In the genomic region with DNA sequence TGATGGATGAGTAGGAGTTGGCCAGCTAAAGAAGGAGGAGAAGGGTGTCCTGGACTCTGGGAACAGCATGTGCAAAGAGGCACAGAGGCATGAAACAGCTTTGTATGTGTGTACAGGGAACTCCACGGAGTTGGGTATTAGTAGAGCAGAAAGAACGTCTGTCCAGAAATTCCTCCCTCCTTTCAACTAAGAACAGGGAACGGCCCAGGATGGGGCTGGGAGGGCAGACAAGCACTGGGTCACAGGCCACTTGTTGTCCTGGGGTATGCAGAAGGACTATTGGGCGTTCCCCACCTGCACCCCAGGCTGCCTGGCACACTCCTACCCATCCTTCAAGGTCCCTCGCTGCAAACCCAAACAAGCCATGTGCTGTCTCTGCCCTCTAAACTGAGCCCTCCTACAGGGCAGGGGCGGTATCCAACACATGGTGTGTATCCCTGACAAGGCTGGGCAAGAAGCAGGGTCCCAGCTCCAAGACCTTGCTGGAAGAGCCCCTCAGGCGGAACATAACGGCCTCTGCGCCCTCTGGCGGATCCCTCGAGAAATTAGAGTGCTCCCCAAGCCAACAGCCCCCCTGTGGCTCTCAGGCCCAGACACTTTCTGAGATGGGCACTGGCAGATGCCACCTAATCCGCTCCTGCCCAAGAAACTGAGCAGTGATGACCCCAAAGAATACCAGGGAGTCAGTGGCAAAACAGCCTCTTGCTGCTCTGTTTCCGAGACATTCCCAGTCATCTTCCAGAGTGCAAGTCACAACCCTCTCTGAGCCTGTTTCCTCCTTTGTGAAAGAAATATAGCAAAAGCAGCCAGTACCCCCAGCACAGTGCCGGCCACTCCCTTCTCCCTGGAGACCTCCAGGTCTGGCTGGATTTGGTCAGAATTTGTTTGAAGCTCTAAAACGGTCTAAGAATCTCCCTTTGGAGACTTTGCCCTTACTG, we compare ENCODE assay signal across 8 cellular contexts. TPM values are rescaled to one million over a fixed set of nuclear protein-coding genes. Genes with fewer than 3 reads are reported as not detected.
DNase-seq lines count a peak whose midpoint lies in the region; ATAC-seq and TF ChIP-seq lines count a peak whose summit lies in the region.

No MANE protein-coding gene starts in this region.

- peaks cover 50% of the 10 kb centered on the region for H3K27me3 Mint-ChIP-seq in activated CD4-positive, alpha-beta T cell treated with anti-CD3 and anti-CD28 coated beads for 36 hours
- H3K27me3 Mint-ChIP-seq in naive B cell: peaks cover 52 to 92% (median 76%) of the 10 kb centered on the region in 3 donors

- WGBS in tibial nerve, 2 donors: 29 to 33% methylated on average over 13 to 15 of the region's 15 CpGs

- H3K27ac Mint-ChIP-seq in activated CD4-positive, alpha-beta T cell treated with anti-CD3 and anti-CD28 coated beads for 36 hours: no peak overlapping the region
- peak overlapping the region in 1 of 6 donors; percentile 75 for H3K27ac Mint-ChIP-seq in naive B cell

- peaks cover 30% of the 10 kb centered on the region for H3K27me3 ChIP-seq in colonic mucosa
- H3K27me3 ChIP-seq in tibial nerve: peaks cover 3 to 97% of the 10 kb centered on the region in 2 donors

- H3K9ac ChIP-seq in colonic mucosa (ENCODE audit: low read depth in 2 of 2, low read length in 2 of 2): no peak overlapping the region

- DNase-seq in EH (ENCODE audit: low read depth) (peak; percentile 56), M059J (ENCODE audit: low read depth) (peak; percentile 35), colonic mucosa (peak; percentile 45), naive B cell (peak; percentile 33), tibial nerve (ENCODE audit: low spot score in 2 of 2) (no peak), globus pallidus (ENCODE audit: low spot score) (no peak)
- DNase-seq in activated CD4-positive, alpha-beta T cell treated with anti-CD3 and anti-CD28 coated beads for 36 hours: peak; percentile 74

- CTCF ChIA-PET in activated CD4-positive, alpha-beta T cell treated with anti-CD3 and anti-CD28 coated beads for 36 hours (lab: Charles Lee): interaction anchor here (0.5 to 4.4 kb wide), 21 partner anchors 9 to 389 kb away, joined by 3 to 26 read pairs (median 4); no protein-coding TSS in a partner anchor

- H3K36me3 Mint-ChIP-seq in activated CD4-positive, alpha-beta T cell treated with anti-CD3 and anti-CD28 coated beads for 36 hours (ENCODE audit: low read depth): no peaks in the 10 kb centered on the region
- peaks cover 0 to 5% of the 10 kb centered on the region in 2 donors for H3K36me3 Mint-ChIP-seq in naive B cell

- no peak for TF ChIP-seq POLR2A in tibial nerve (IDR thresholded peaks at IDR 0.05)

- intact Hi-C loops in activated CD4-positive, alpha-beta T cell treated with anti-CD3 and anti-CD28 coated beads for 36 hours (cut with DNase I, micrococcal nuclease): loop anchor here (1.0 to 5.0 kb wide), 4 partner anchors 97 to 162 kb away; no protein-coding TSS in a partner anchor
- intact Hi-C loops in colonic mucosa (cut with DNase I): loop anchor here (2.0 kb wide), 1 partner anchor 112 kb away; no protein-coding TSS in a partner anchor

- H3K27ac ChIP-seq in colonic mucosa (no peak overlapping the region), tibial nerve (no peak overlapping the region)

- TF ChIP-seq CTCF in colonic mucosa (IDR thresholded peaks at IDR 0.05): peak; percentile 82
- peak; percentile 30 to 74 (median 52) for TF ChIP-seq CTCF in tibial nerve (IDR thresholded peaks at IDR 0.05)

- H3K9me3 ChIP-seq in colonic mucosa (no peaks in the 10 kb centered on the region), tibial nerve (peaks cover 0 to 8% (median 0%) of the 10 kb centered on the region in 4 donors)

- POLR2A ChIA-PET in activated CD4-positive, alpha-beta T cell treated with anti-CD3 and anti-CD28 coated beads for 36 hours (lab: Charles Lee): no interaction called here

- no peak overlapping the region for H3K4me3 ChIP-seq in colonic mucosa
- H3K4me3 ChIP-seq in tibial nerve: no peak overlapping the region

- no peak overlapping the region for H3K4me3 Mint-ChIP-seq in activated CD4-positive, alpha-beta T cell treated with anti-CD3 and anti-CD28 coated beads for 36 hours
- H3K4me3 Mint-ChIP-seq in naive B cell: peak overlapping the region; percentile 7 to 73 (median 48)

- peak; percentile 21 for ATAC-seq in activated CD4-positive, alpha-beta T cell treated with anti-CD3 and anti-CD28 coated beads for 36 hours
- ATAC-seq in naive B cell (ENCODE audit: low read depth in 2 of 2) (peak; percentile 42 to 61), HG03469 (IDR thresholded peaks at IDR 0.05; ENCODE audit: unreplicated experiment) (no peak)

- H3K4me1 Mint-ChIP-seq in activated CD4-positive, alpha-beta T cell treated with anti-CD3 and anti-CD28 coated beads for 36 hours: peaks cover 17% of the 10 kb centered on the region
- peaks cover 4 to 31% (median 18%) of the 10 kb centered on the region in 3 donors for H3K4me1 Mint-ChIP-seq in naive B cell

- no peaks in the 10 kb centered on the region for H3K36me3 ChIP-seq in colonic mucosa
- H3K36me3 ChIP-seq in tibial nerve: no peaks in the 10 kb centered on the region

- H3K4me1 ChIP-seq in colonic mucosa: no peaks in the 10 kb centered on the region
- peaks cover 0 to 26% (median 6%) of the 10 kb centered on the region in 4 donors for H3K4me1 ChIP-seq in tibial nerve

- TF ChIP-seq EP300 in tibial nerve (IDR thresholded peaks at IDR 0.05): no peak

- peaks cover 3% of the 10 kb centered on the region for H3K9me3 Mint-ChIP-seq in activated CD4-positive, alpha-beta T cell treated with anti-CD3 and anti-CD28 coated beads for 36 hours (ENCODE audit: low read depth)
- H3K9me3 Mint-ChIP-seq in naive B cell: peaks cover 0 to 3% (median 0%) of the 10 kb centered on the region in 7 donors

RNA-seq across cellular contexts. Expression of a gene that starts 1.6 kb away (rescaled TPM):
- 0.76 and 3.1 TPM in 2 replicates for total RNA-seq in M059J (2014; rRNA removed; shearing (Covaris generic))
- total RNA-seq in activated CD4-positive, alpha-beta T cell treated with anti-CD3 and anti-CD28 coated beads for 36 hours: under 1 TPM; 0.19 to 0.25 TPM
- total RNA-seq in colonic mucosa (under 1 TPM; 0.07 to 0.21 TPM), tibial nerve (1 to 10 TPM in 3 of 4 donors, under 1 TPM in 1; 0.30 to 4.4 (median 3.1) TPM)
- polyA plus RNA-seq in naive B cell (ENCODE audit: low read depth in 6 of 6): not detected

RNA-seq across cellular contexts. Expression of a gene that starts 57.3 kb away (rescaled TPM):
- total RNA-seq in M059J (2014; rRNA removed; shearing (Covaris generic)): 0.07 TPM in 1 of 2 replicates, not detected in the other
- total RNA-seq in activated CD4-positive, alpha-beta T cell treated with anti-CD3 and anti-CD28 coated beads for 36 hours: 100 to 1,000 TPM; 108 to 125 TPM
- total RNA-seq in colonic mucosa (10 to 100 TPM in 1 of 2 donors, 1 to 10 TPM in 1; 6.5 to 10.7 TPM), tibial nerve (10 to 100 TPM; 11.7 to 24.9 (median 19.4) TPM)
- polyA plus RNA-seq in naive B cell (ENCODE audit: low read depth in 6 of 6): 100 to 1,000 TPM; 145 to 298 (median 186) TPM

Comparison
In these comparisons a context has a peak if more than half of its experiments do, and no peak if none do; other contexts are left out.
1. DNase-seq: peak in EH (single experiment), M059J (single experiment), activated CD4-positive, alpha-beta T cell treated with anti-CD3 and anti-CD28 coated beads for 36 hours (single experiment), colonic mucosa (single experiment) and naive B cell (single experiment); none in tibial nerve (0 of 2) and globus pallidus (single experiment).
2. RNA of a gene that starts 57.3 kb away (total RNA-seq): 108 to 125 TPM in activated CD4-positive, alpha-beta T cell treated with anti-CD3 and anti-CD28 coated beads for 36 hours; 11.7 to 24.9 TPM in tibial nerve, 6.5 to 10.7 TPM in colonic mucosa and 0.07 TPM in M059J; every median in the first group is over 4 times any median in the second.